Comparison of ENCODE assay signal across 8 cellular contexts in genomic region chr2:19474128-19474527, GRCh38.
DNase-seq lines count a peak whose midpoint lies in the region; ATAC-seq and TF ChIP-seq lines count a peak whose summit lies in the region.

No MANE protein-coding gene starts in this region.

- H3K36me3 ChIP-seq in WERI-Rb-1: no peaks in the 10 kb centered on the region

- no peak overlapping the region for H3K4me3 Mint-ChIP-seq in stimulated activated naive B cell treated with anti-CD40 and anti-IgM and Interleukin-4, amounts not matched to agents 10 μg/mL and 1 μg/mL and 100 μg/mL, for 72 hours

- no peak for TF ChIP-seq POLR2A in erythroblast (IDR thresholded peaks at IDR 0.05; ENCODE audit: low read length)

- TF ChIP-seq CTCF in WERI-Rb-1 (IDR thresholded peaks at IDR 0.05; ENCODE audit: low read depth, low read length): no peak

- H3K27ac ChIP-seq in WERI-Rb-1: no peak overlapping the region

- peaks cover 3 to 6% of the 10 kb centered on the region in 2 donors for H3K4me1 Mint-ChIP-seq in stimulated activated naive B cell treated with anti-CD40 and anti-IgM and Interleukin-4, amounts not matched to agents 10 μg/mL and 1 μg/mL and 100 μg/mL, for 72 hours

- H3K9me3 Mint-ChIP-seq in stimulated activated naive B cell treated with anti-CD40 and anti-IgM and Interleukin-4, amounts not matched to agents 10 μg/mL and 1 μg/mL and 100 μg/mL, for 72 hours: peaks cover 3% of the 10 kb centered on the region in 2 donors

- H3K27ac Mint-ChIP-seq in stimulated activated naive B cell treated with anti-CD40 and anti-IgM and Interleukin-4, amounts not matched to agents 10 μg/mL and 1 μg/mL and 100 μg/mL, for 72 hours: no peak overlapping the region

- no peaks in the 10 kb centered on the region for H3K27me3 ChIP-seq in WERI-Rb-1 (ENCODE audit: insufficient read depth, low read depth, severe bottlenecking)

- no peaks in the 10 kb centered on the region for H3K36me3 Mint-ChIP-seq in stimulated activated naive B cell treated with anti-CD40 and anti-IgM and Interleukin-4, amounts not matched to agents 10 μg/mL and 1 μg/mL and 100 μg/mL, for 72 hours

- peak; percentile 86 for ATAC-seq in GM19035 (IDR thresholded peaks at IDR 0.05; ENCODE audit: unreplicated experiment)
- ATAC-seq in HG03066 (IDR thresholded peaks at IDR 0.05; ENCODE audit: low read depth, unreplicated experiment): peak; percentile 93
- ATAC-seq in stimulated activated naive B cell treated with anti-CD40 and anti-IgM and Interleukin-4, amounts not matched to agents 10 μg/mL and 1 μg/mL and 100 μg/mL, for 72 hours (replicated peaks): peak; percentile 75 to 81

- peaks cover 17 to 18% of the 10 kb centered on the region in 2 donors for H3K27me3 Mint-ChIP-seq in stimulated activated naive B cell treated with anti-CD40 and anti-IgM and Interleukin-4, amounts not matched to agents 10 μg/mL and 1 μg/mL and 100 μg/mL, for 72 hours

- H3K4me3 ChIP-seq in WERI-Rb-1 (ENCODE audit: low read depth, low read length): no peak overlapping the region

- H3K9me3 ChIP-seq in WERI-Rb-1 (ENCODE audit: severe bottlenecking): no peaks in the 10 kb centered on the region

- DNase-seq in AG08395 (ENCODE audit: low spot score) (peak; percentile 68), SKM-1 treated with dmso at 0.1 percent for 144 hours (lab: John Stamatoyannopoulos, UW; ENCODE audit: unreplicated experiment) (peak; percentile 69), WERI-Rb-1 (no peak), erythroblast (lab: John Stamatoyannopoulos, UW) (no peak)
- peak; percentile 5 for DNase-seq in effector CD4-positive, alpha-beta T cell
- peak; percentile 18 for DNase-seq in stimulated activated naive B cell treated with anti-CD40 and anti-IgM and Interleukin-4, amounts not matched to agents 10 μg/mL and 1 μg/mL and 100 μg/mL, for 72 hours

Comparison
In these comparisons a context has a peak if more than half of its experiments do, and no peak if none do; other contexts are left out.
1. DNase-seq: peak in AG08395 (single experiment), SKM-1 treated with dmso at 0.1 percent for 144 hours (single experiment), effector CD4-positive, alpha-beta T cell (single experiment) and stimulated activated naive B cell treated with anti-CD40 and anti-IgM and Interleukin-4, amounts not matched to agents 10 μg/mL and 1 μg/mL and 100 μg/mL, for 72 hours (single experiment); none in WERI-Rb-1 (single experiment) and erythroblast (0 of 2).
2. Peak in every context shown above with its lines, with median percentiles within 50 percentile points of each other: ATAC-seq.